10 cellular contexts compared by ENCODE assay signal in the genomic region with DNA sequence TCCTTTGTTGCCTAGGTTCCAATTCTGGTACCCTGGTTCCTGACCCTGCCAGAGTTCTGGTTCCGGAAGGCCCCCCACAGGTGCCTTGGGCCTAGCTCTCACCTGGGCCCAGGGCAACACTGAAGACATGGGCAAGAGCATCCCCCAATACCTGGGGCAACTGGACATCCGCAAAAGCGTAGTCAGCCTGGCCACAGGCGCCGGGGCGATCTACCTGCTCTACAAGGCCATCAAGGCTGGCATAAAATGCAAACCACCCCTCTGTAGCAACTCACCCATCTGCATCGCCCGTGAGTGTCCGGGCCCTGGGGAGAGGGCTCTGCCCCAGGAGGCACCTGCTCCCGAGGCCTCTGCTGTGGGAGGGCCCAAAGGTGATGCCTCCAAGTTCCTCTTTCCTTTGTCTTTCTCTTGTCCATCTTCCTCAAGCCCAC. TPM values are rescaled to one million over a fixed set of nuclear protein-coding genes. Genes with fewer than 3 reads are reported as not detected.
DNase-seq lines count a peak whose midpoint lies in the region; ATAC-seq and TF ChIP-seq lines count a peak whose summit lies in the region.
"Had no signal": no experiment of that assay in that cellular context is flagged by ENCODE, and none has a peak within 500 bp of the region (broad histone marks: within the 10 kb centered on the region; RNA-seq: fewer than 3 reads in every experiment).

A gene with protein sequence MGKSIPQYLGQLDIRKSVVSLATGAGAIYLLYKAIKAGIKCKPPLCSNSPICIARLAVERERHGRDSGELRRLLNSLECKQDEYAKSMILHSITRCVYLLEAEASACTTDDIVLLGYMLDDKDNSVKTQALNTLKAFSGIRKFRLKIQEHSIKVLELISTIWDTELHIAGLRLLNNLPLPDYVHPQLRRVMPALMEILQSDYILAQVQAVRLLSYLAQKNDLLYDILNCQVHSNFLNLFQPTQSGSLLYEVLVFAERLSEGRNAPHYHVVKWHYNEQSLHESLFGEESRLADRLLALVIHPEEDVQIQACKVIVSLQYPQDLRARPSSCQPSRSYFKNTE (plus strand): TSS at position 51 of the 431 bp plus-strand sequence. CDS start 77 bp downstream, at position 128.

- H3K4me3 Mint-ChIP-seq in T-cell = peak within 1 kb of the TSS in 1 of 3 donors; percentile 60
- H3K4me3 Mint-ChIP-seq: nephron progenitor cell had no signal

- H3K9me3 Mint-ChIP-seq in T-cell = no peaks in the 10 kb centered on the region
- H3K9me3 Mint-ChIP-seq: nephron progenitor cell had no signal

- no peak for TF ChIP-seq CTCF in mammary epithelial cell (conservative IDR thresholded peaks at IDR 0.05 in 1 of 2, IDR thresholded peaks at IDR 0.05 in 1 of 2; ENCODE audit: extremely low read depth in 1 of 2, insufficient read depth in 1 of 2, low read depth in 1 of 2, low read length in 2 of 2)
- TF ChIP-seq CTCF in breast epithelium (IDR thresholded peaks at IDR 0.05) = no peak
- no peak for TF ChIP-seq CTCF in thyroid gland (IDR thresholded peaks at IDR 0.05)

- H4K20me1 ChIP-seq in mammary epithelial cell (ENCODE audit: insufficient read depth, low read length) = no peaks in the 10 kb centered on the region

- no peaks in the 10 kb centered on the region for H3K27me3 Mint-ChIP-seq in T-cell

- peak within 1 kb of the TSS; percentile 79 to 90 for H3K27ac Mint-ChIP-seq in T-cell
- H3K27ac Mint-ChIP-seq: nephron progenitor cell had no signal

- WGBS in mammary epithelial cell (ENCODE audit: low coverage, missing lambda C conversion rate) = 91% methylated on average over 1 of the region's 10 CpGs
- WGBS in thyroid gland, 2 donors = 90 to 93% methylated on average over 5 to 10 of the region's 10 CpGs

- in situ Hi-C loops in mammary epithelial cell (cut with MboI; ENCODE audit: low sequenced_read_pairs in 2 of 2) = loop anchor here (5.0 to 25.0 kb wide), 5 partner anchors 150 to 450 kb away; a partner anchor contains a TSS

- H3K4me1 ChIP-seq in mammary epithelial cell (ENCODE audit: insufficient read depth, low read length) (peaks cover 25% of the 10 kb centered on the region), breast epithelium (peaks cover 16 to 20% of the 10 kb centered on the region in 2 donors), mucosa of stomach (ENCODE audit: control insufficient read depth, insufficient read depth, low read length) (peaks cover 15% of the 10 kb centered on the region), thyroid gland (peaks cover 16 to 35% of the 10 kb centered on the region in 2 donors)

- no peak within 1 kb of the TSS for H3K4me2 ChIP-seq in mammary epithelial cell (ENCODE audit: insufficient read depth, low read depth, low read length)

- dilution Hi-C loops in mammary epithelial cell (cut with HindIII; ENCODE audit: low sequenced_read_pairs) = no loop called here

- intact Hi-C loops in mammary epithelial cell (cut with micrococcal nuclease) = loop anchor here (1.0 to 5.0 kb wide), 5 partner anchors 153 to 440 kb away; a partner anchor contains a TSS
- intact Hi-C loops in breast epithelium (cut with DNase I; ENCODE audit: low total_unique reads) = loop anchor here (5.0 kb wide), 2 partner anchors 150 to 210 kb away; no protein-coding TSS in a partner anchor
- intact Hi-C loops in thyroid gland (cut with DNase I) = loop anchor here (2.0 to 5.0 kb wide), 2 partner anchors 155 to 214 kb away; no protein-coding TSS in a partner anchor

- DNase-seq in mammary epithelial cell = no peak
- no peak for DNase-seq in breast epithelium (ENCODE audit: low spot score in 2 of 2)
- DNase-seq in T-cell = no peak
- no peak for DNase-seq in thyroid gland

- H2AFZ ChIP-seq in mammary epithelial cell (ENCODE audit: low read depth, low read length) = peak within 1 kb of the TSS; percentile 35

- H3K36me3 Mint-ChIP-seq in T-cell = no peaks in the 10 kb centered on the region

- ATAC-seq in T-cell (replicated peaks in 1 of 4) = no peak
- no peak for ATAC-seq in GM21367 (IDR thresholded peaks at IDR 0.05; ENCODE audit: unreplicated experiment)
- no peak for ATAC-seq in HG02885 (IDR thresholded peaks at IDR 0.05; ENCODE audit: poor library complexity, unreplicated experiment)
- no peak for ATAC-seq in HG02623 (IDR thresholded peaks at IDR 0.05; ENCODE audit: unreplicated experiment)

- H3K27ac ChIP-seq in mammary epithelial cell (ENCODE audit: insufficient read depth, low read depth, low read length) (no peak within 1 kb of the TSS), breast epithelium (no peak within 1 kb of the TSS), thyroid gland (peak within 1 kb of the TSS in 2 of 3 donors; percentile 99 to 100)

- no TSS peak for BruUV-seq in mammary epithelial cell (replicated peaks; lab: Mats Ljungman, UMichigan)

- H3K27me3 ChIP-seq in mammary epithelial cell (ENCODE audit: insufficient read depth, low read length) (no peaks in the 10 kb centered on the region), breast epithelium (no peaks in the 10 kb centered on the region), mucosa of stomach (ENCODE audit: control insufficient read depth, insufficient read depth, low read length) (no peaks in the 10 kb centered on the region), thyroid gland (no peaks in the 10 kb centered on the region)

- CTCF ChIA-PET in mammary epithelial cell (lab: Charles Lee; ENCODE audit: low non-redundant PET) (interaction anchor here (0.5 to 1.1 kb wide), 4 partner anchors 15 to 214 kb away, joined by 3 to 11 read pairs (median 4); no protein-coding TSS in a partner anchor), T-cell (lab: Charles Lee) (interaction anchor here (0.5 to 3.5 kb wide), 53 partner anchors 9 to 1015 kb away, joined by 3 to 51 read pairs (median 4); a partner anchor contains a TSS)

- TF ChIP-seq POLR2A in breast epithelium (IDR thresholded peaks at IDR 0.05) = no peak
- TF ChIP-seq POLR2A in thyroid gland (IDR thresholded peaks at IDR 0.05) = no peak

- POLR2A ChIA-PET in T-cell (lab: Charles Lee) = interaction anchor here (0.6 to 1.3 kb wide), 3 partner anchors 54 to 146 kb away, joined by 3 to 7 read pairs (median 3); no protein-coding TSS in a partner anchor

- no peak within 1 kb of the TSS for H3K4me3 ChIP-seq in mammary epithelial cell (replicated peaks in 1 of 3; ENCODE audit: insufficient read depth in 1 of 3, low read depth in 2 of 3, low read length in 3 of 3)
- H3K4me3 ChIP-seq in breast epithelium = no peak within 1 kb of the TSS
- no peak within 1 kb of the TSS for H3K4me3 ChIP-seq in mucosa of stomach (ENCODE audit: low read length)
- H3K4me3 ChIP-seq in thyroid gland (replicated peaks in 1 of 3) = no peak within 1 kb of the TSS
- H3K4me3 ChIP-seq: HAP-1 had no signal

- peaks cover 49 to 55% (median 52%) of the 10 kb centered on the region in 3 donors for H3K4me1 Mint-ChIP-seq in T-cell

- no peaks in the 10 kb centered on the region for H3K79me2 ChIP-seq in mammary epithelial cell (ENCODE audit: insufficient read depth, low read length)

- H3K9ac ChIP-seq in mammary epithelial cell (ENCODE audit: insufficient read depth, low read length) (no peak within 1 kb of the TSS), mucosa of stomach (ENCODE audit: low read length) (peak within 1 kb of the TSS; percentile 1)

- H3K36me3 ChIP-seq in mammary epithelial cell (ENCODE audit: insufficient read depth, low read length) (no peaks in the 10 kb centered on the region), breast epithelium (no peaks in the 10 kb centered on the region), mucosa of stomach (ENCODE audit: control insufficient read depth, insufficient read depth, low read length) (no peaks in the 10 kb centered on the region), thyroid gland (no peaks in the 10 kb centered on the region)
- H3K36me3 ChIP-seq: HAP-1 had no signal

- H3K9me3 ChIP-seq in mammary epithelial cell (replicated peaks; ENCODE audit: insufficient read depth, low read length) (no peaks in the 10 kb centered on the region), breast epithelium (no peaks in the 10 kb centered on the region), mucosa of stomach (ENCODE audit: control insufficient read depth, low read length) (no peaks in the 10 kb centered on the region), thyroid gland (no peaks in the 10 kb centered on the region)
- H3K9me3 ChIP-seq: HAP-1 had no signal

RNA-seq across cellular contexts. Expression of the gene that starts here (rescaled TPM):
- total RNA-seq in mammary epithelial cell = under 1 TPM in 1 of 2 donors, not detected in 1; 0.73 TPM
- polyA plus RNA-seq in mammary epithelial cell = 0.32 TPM
- polyA minus RNA-seq in mammary epithelial cell = not detected
- total RNA-seq in breast epithelium = 1 to 10 TPM in 1 of 3 donors, under 1 TPM in 2; 0.29 to 1.4 (median 0.33) TPM
- total RNA-seq in T-cell = 1 to 10 TPM in 2 of 5 donors, under 1 TPM in 3; 0.63 to 1.8 (median 0.90) TPM
- total RNA-seq in thyroid gland = 1 to 10 TPM in 3 of 4 donors, under 1 TPM in 1; 0.40 to 2.4 (median 1.4) TPM

Comparison
In these comparisons a context has a peak if more than half of its experiments do, and no peak if none do; other contexts are left out.
1. H3K27ac ChIP-seq: peak in thyroid gland (2 of 3); none in mammary epithelial cell (single experiment) and breast epithelium (0 of 2).